Comparison of ENCODE assay signal across 16 cellular contexts in genomic region chr11:76911415-76911808, GRCh38.
"Had no signal": no experiment of that assay in that cellular context is flagged by ENCODE, and none has a peak within 500 bp of the region (broad histone marks: within the 10 kb centered on the region; RNA-seq: fewer than 3 reads in every experiment).

No MANE protein-coding gene starts in this region.

- FAIRE-seq: endothelial cell of umbilical vein, pancreas had no signal

- H3K9me3 ChIP-seq: adrenal gland, gastroesophageal sphincter, pancreas had no signal

- H3K4me2 ChIP-seq: smooth muscle cell had no signal

- ATAC-seq: left colon; stimulated activated effector memory CD8-positive, alpha-beta T cell treated with anti-CD3 and anti-CD28 coated beads, Interleukin-12 subunit alpha, Interleukin-12 subunit beta, amount 100 ng/mL, for 72 hours had no signal

- H3K36me3 ChIP-seq: adrenal gland, gastroesophageal sphincter, pancreas, tibial nerve had no signal

- DNase-seq: activated B cell treated with CpG ODN at 0.5 μM for 24 hours; activated CD4-positive, alpha-beta T cell treated with anti-CD3 and anti-CD28 coated beads, Interleukin-2, amount 10 ng/mL, durations not matched to agents 24 days and 14 days; activated naive CD4-positive, alpha-beta T cell treated with Interleukin-2 at 50 U/mL for 16 hours; central memory CD4-positive, alpha-beta T cell; effector CD4-positive, alpha-beta T cell; hypothalamus; immature natural killer cell had no signal

- H3K4me1 ChIP-seq: gastroesophageal sphincter had no signal

- H3K27me3 ChIP-seq: adrenal gland, gastroesophageal sphincter, pancreas, tibial nerve had no signal

- H3K27ac ChIP-seq: coronary artery, gastroesophageal sphincter, pancreas had no signal

- H3K4me3 ChIP-seq: adrenal gland, coronary artery, gastroesophageal sphincter, pancreas, smooth muscle cell had no signal
